8 cellular contexts compared by ENCODE assay signal in the genomic region with DNA sequence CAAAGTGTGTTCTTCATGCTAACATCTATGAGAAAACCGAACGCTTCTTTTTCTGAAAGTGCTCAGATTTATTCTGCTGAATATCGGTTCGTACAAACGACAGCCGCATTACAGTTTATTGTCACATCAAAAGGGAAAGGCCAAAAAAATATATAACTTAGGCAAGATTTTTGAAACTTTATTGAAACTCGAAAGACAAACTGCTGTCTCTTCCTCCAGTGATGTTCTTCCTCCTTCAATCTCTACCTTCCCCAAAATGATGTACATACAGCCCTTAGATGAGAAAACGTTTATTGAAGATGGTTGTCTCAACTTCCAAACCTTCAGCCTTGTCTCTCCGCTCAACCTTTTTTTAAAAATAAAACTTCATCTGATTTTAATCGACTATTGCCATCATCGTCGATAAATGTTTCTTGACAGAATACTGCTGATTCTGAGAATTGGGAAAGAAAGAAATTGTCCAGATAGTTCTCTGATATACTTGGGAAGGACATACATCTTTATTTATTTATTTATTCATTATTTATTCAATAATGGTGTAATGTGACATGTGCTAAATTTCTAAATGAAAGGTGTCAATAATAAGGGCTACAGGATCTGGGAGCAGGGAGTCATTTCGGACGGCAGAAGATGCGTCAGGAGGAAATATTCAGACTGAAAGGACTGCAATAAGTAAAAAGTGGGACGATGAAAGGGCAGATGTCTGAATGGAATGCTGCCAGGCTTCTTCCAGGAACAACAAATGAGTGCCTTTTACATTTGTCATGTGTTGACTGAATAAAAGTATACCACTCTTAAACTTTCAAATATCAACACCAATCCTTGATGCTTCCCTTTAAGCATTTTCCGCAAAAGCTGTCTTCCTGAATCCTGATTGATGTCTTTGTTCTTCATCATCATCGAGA. TPM values are rescaled to one million over a fixed set of nuclear protein-coding genes. Genes with fewer than 3 reads are reported as not detected.
DNase-seq lines count a peak whose midpoint lies in the region; ATAC-seq and TF ChIP-seq lines count a peak whose summit lies in the region.

No MANE protein-coding gene starts in this region.

- DNase-seq in activated CD4-positive, alpha-beta T cell treated with anti-CD3 and anti-CD28 coated beads, Interleukin-2, amount 10 ng/mL, durations not matched to agents 24 days and 14 days: no peak
- DNase-seq in activated CD4-positive, alpha-beta T cell treated with anti-CD3 and anti-CD28 coated beads, Interleukin-2, amount 50 U/mL, for 48 hours: no peak
- no peak for DNase-seq in activated naive CD8-positive, alpha-beta T cell treated with anti-CD3 and anti-CD28 coated beads for 36 hours
- DNase-seq in kidney epithelial cell (ENCODE audit: low read depth): no peak
- no peak for DNase-seq in thoracic aorta (ENCODE audit: low spot score)
- no peak for DNase-seq in COLO829 (ENCODE audit: low spot score)

- no peaks in the 10 kb centered on the region for H3K36me3 ChIP-seq in kidney epithelial cell (ENCODE audit: control insufficient read depth, insufficient read depth, low read length)
- no peaks in the 10 kb centered on the region for H3K36me3 ChIP-seq in thoracic aorta

- H3K4me3 Mint-ChIP-seq in activated CD4-positive, alpha-beta T cell treated with anti-CD3 and anti-CD28 coated beads, Interleukin-2, amount 10 ng/mL, durations not matched to agents 24 days and 14 days: peak overlapping the region; percentile 88
- H3K4me3 Mint-ChIP-seq in activated naive CD8-positive, alpha-beta T cell treated with anti-CD3 and anti-CD28 coated beads for 36 hours: peak overlapping the region; percentile 89

- peaks cover 35% of the 10 kb centered on the region for H3K4me1 Mint-ChIP-seq in activated CD4-positive, alpha-beta T cell treated with anti-CD3 and anti-CD28 coated beads, Interleukin-2, amount 10 ng/mL, durations not matched to agents 24 days and 14 days
- peaks cover 35% of the 10 kb centered on the region for H3K4me1 Mint-ChIP-seq in activated naive CD8-positive, alpha-beta T cell treated with anti-CD3 and anti-CD28 coated beads for 36 hours

- no peaks in the 10 kb centered on the region for H3K9me3 ChIP-seq in thoracic aorta

- H3K36me3 Mint-ChIP-seq in activated CD4-positive, alpha-beta T cell treated with anti-CD3 and anti-CD28 coated beads, Interleukin-2, amount 10 ng/mL, durations not matched to agents 24 days and 14 days (ENCODE audit: low read depth): peaks cover 6% of the 10 kb centered on the region
- no peaks in the 10 kb centered on the region for H3K36me3 Mint-ChIP-seq in activated naive CD8-positive, alpha-beta T cell treated with anti-CD3 and anti-CD28 coated beads for 36 hours

- H3K27me3 Mint-ChIP-seq in activated CD4-positive, alpha-beta T cell treated with anti-CD3 and anti-CD28 coated beads, Interleukin-2, amount 10 ng/mL, durations not matched to agents 24 days and 14 days: peaks cover 9% of the 10 kb centered on the region
- H3K27me3 Mint-ChIP-seq in activated naive CD8-positive, alpha-beta T cell treated with anti-CD3 and anti-CD28 coated beads for 36 hours: no peaks in the 10 kb centered on the region

- H3K27me3 ChIP-seq in kidney epithelial cell (ENCODE audit: control insufficient read depth, insufficient read depth, low read length): no peaks in the 10 kb centered on the region
- no peaks in the 10 kb centered on the region for H3K27me3 ChIP-seq in thoracic aorta (replicated peaks; ENCODE audit: insufficient read depth)

- H3K9me3 Mint-ChIP-seq in activated CD4-positive, alpha-beta T cell treated with anti-CD3 and anti-CD28 coated beads, Interleukin-2, amount 10 ng/mL, durations not matched to agents 24 days and 14 days: no peaks in the 10 kb centered on the region
- H3K9me3 Mint-ChIP-seq in activated naive CD8-positive, alpha-beta T cell treated with anti-CD3 and anti-CD28 coated beads for 36 hours: no peaks in the 10 kb centered on the region

- intact Hi-C loops in activated CD4-positive, alpha-beta T cell treated with anti-CD3 and anti-CD28 coated beads, Interleukin-2, amount 10 ng/mL, durations not matched to agents 24 days and 14 days (cut with micrococcal nuclease): loop anchor here (1.0 to 10.0 kb wide), 7 partner anchors 32 to 475 kb away; partner anchors contain the start of genes MDM2, RAP1B and SLC35E3

- H3K4me1 ChIP-seq in thoracic aorta (ENCODE audit: control insufficient read depth in 1 of 2, low read depth in 2 of 2): peaks cover 0 to 11% of the 10 kb centered on the region in 2 donors

- H3K4me3 ChIP-seq in kidney epithelial cell (ENCODE audit: low read depth, low read length) (peak overlapping the region; percentile 73), thoracic aorta (peak overlapping the region; percentile 85)

- ATAC-seq in thoracic aorta (ENCODE audit: insufficient number of reproducible peaks, low FRiP score, low read depth): no peak
- ATAC-seq in HG03159 (IDR thresholded peaks at IDR 0.05; ENCODE audit: unreplicated experiment): no peak
- no peak for ATAC-seq in GM18519 (IDR thresholded peaks at IDR 0.05; ENCODE audit: low FRiP score, unreplicated experiment)

- H3K27ac ChIP-seq in thoracic aorta: peak overlapping the region; percentile 10 to 49

- no peak for TF ChIP-seq CTCF in kidney epithelial cell (IDR thresholded peaks at IDR 0.05; ENCODE audit: insufficient read depth, low read length, poor library complexity, severe bottlenecking)
- TF ChIP-seq CTCF in thoracic aorta (IDR thresholded peaks at IDR 0.05): no peak

- H3K27ac Mint-ChIP-seq in activated CD4-positive, alpha-beta T cell treated with anti-CD3 and anti-CD28 coated beads, Interleukin-2, amount 10 ng/mL, durations not matched to agents 24 days and 14 days: peak overlapping the region; percentile 81
- peak overlapping the region; percentile 76 for H3K27ac Mint-ChIP-seq in activated naive CD8-positive, alpha-beta T cell treated with anti-CD3 and anti-CD28 coated beads for 36 hours

RNA-seq across cellular contexts. Expression of gene MDM1, which starts 0.8 kb away (rescaled TPM):
- 23.2 and 24.9 TPM in 2 replicates for total RNA-seq in activated CD4-positive, alpha-beta T cell treated with anti-CD3 and anti-CD28 coated beads, Interleukin-2, amount 10 ng/mL, durations not matched to agents 24 days and 14 days
- 10 to 100 TPM; 20.0 to 22.2 TPM for total RNA-seq in activated naive CD8-positive, alpha-beta T cell treated with anti-CD3 and anti-CD28 coated beads for 36 hours
- total RNA-seq in kidney epithelial cell: 7.4 and 15.3 TPM in 2 replicates
- 10 to 100 TPM; 13.4 to 17.1 TPM for total RNA-seq in thoracic aorta
